In the genomic region with DNA sequence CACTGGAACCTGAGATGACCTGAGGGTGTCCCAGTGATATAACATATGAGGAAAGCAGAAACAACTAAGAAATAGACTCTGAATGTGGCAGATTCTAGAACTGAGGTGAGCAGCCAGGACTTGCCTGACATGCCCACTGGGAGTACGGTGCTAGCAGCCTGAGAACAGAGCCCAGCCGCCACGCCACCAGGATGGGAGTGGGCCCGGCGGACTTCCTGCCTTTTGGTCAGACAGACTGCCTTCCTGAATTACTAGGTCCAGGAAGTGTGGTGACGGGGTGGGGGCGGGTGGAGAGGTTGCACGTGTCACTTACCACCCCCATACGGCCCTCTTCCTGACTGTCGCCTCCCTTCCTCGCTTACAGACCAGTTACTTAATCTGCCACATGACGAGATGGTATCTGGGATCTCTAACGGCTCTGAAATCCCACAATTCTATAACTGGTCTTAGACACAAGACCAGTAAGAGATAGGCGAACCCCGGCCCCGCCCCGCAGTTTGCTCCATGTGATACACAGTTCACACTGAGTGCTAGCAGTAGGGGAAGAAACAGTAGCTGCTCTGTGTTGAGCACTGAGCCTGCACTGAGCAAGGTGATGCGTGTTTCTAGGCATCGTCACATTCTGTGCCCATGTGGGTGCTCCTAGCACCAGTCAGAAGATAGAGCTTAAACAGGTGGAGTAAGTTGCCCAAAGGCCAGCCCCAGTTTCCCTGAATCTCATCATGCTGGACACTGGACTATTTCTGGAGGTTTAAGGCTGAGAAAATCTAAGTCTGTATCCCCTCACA, we compare ENCODE assay signal across 1 cellular context.
TF ChIP-seq lines count a peak whose summit lies in the region.

No MANE protein-coding gene starts in this region.

TF ChIP-seq in K562, 482 proteins besides CTCF, POLR2A, EP300 and RAD21 (continued from another document):
- TF ChIP-seq, protein P1, sequence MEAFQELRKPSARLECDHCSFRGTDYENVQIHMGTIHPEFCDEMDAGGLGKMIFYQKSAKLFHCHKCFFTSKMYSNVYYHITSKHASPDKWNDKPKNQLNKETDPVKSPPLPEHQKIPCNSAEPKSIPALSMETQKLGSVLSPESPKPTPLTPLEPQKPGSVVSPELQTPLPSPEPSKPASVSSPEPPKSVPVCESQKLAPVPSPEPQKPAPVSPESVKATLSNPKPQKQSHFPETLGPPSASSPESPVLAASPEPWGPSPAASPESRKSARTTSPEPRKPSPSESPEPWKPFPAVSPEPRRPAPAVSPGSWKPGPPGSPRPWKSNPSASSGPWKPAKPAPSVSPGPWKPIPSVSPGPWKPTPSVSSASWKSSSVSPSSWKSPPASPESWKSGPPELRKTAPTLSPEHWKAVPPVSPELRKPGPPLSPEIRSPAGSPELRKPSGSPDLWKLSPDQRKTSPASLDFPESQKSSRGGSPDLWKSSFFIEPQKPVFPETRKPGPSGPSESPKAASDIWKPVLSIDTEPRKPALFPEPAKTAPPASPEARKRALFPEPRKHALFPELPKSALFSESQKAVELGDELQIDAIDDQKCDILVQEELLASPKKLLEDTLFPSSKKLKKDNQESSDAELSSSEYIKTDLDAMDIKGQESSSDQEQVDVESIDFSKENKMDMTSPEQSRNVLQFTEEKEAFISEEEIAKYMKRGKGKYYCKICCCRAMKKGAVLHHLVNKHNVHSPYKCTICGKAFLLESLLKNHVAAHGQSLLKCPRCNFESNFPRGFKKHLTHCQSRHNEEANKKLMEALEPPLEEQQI (IDR thresholded peaks at IDR 0.05), result peak; percentile 73; the same call in 1 of the 2 replicates
- TF ChIP-seq RBM15 (IDR thresholded peaks at IDR 0.05; ENCODE audit: insufficient read depth, low read length) (no peak), ZSCAN32 (CRISPR knock-in tag; IDR thresholded peaks at IDR 0.05) (no peak), ZNF76 (CRISPR knock-in tag; IDR thresholded peaks at IDR 0.05; ENCODE audit: borderline replicate concordance) (no peak), MCM5 (IDR thresholded peaks at IDR 0.05; ENCODE audit: low read depth) (no peak)
- TF ChIP-seq, protein P2, sequence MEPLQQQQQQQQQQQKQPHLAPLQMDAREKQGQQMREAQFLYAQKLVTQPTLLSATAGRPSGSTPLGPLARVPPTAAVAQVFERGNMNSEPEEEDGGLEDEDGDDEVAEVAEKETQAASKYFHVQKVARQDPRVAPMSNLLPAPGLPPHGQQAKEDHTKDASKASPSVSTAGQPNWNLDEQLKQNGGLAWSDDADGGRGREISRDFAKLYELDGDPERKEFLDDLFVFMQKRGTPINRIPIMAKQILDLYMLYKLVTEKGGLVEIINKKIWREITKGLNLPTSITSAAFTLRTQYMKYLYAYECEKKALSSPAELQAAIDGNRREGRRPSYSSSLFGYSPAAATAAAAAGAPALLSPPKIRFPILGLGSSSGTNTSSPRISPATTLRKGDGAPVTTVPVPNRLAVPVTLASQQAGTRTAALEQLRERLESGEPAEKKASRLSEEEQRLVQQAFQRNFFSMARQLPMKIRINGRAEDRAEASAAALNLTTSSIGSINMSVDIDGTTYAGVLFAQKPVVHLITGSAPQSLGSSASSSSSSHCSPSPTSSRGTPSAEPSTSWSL (CRISPR knock-in tag; IDR thresholded peaks at IDR 0.05; ENCODE audit: borderline replicate concordance), result no peak
- TF ChIP-seq, protein P3, sequence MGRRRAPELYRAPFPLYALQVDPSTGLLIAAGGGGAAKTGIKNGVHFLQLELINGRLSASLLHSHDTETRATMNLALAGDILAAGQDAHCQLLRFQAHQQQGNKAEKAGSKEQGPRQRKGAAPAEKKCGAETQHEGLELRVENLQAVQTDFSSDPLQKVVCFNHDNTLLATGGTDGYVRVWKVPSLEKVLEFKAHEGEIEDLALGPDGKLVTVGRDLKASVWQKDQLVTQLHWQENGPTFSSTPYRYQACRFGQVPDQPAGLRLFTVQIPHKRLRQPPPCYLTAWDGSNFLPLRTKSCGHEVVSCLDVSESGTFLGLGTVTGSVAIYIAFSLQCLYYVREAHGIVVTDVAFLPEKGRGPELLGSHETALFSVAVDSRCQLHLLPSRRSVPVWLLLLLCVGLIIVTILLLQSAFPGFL (CRISPR knock-in tag; IDR thresholded peaks at IDR 0.05), result no peak
- TF ChIP-seq, protein P4, sequence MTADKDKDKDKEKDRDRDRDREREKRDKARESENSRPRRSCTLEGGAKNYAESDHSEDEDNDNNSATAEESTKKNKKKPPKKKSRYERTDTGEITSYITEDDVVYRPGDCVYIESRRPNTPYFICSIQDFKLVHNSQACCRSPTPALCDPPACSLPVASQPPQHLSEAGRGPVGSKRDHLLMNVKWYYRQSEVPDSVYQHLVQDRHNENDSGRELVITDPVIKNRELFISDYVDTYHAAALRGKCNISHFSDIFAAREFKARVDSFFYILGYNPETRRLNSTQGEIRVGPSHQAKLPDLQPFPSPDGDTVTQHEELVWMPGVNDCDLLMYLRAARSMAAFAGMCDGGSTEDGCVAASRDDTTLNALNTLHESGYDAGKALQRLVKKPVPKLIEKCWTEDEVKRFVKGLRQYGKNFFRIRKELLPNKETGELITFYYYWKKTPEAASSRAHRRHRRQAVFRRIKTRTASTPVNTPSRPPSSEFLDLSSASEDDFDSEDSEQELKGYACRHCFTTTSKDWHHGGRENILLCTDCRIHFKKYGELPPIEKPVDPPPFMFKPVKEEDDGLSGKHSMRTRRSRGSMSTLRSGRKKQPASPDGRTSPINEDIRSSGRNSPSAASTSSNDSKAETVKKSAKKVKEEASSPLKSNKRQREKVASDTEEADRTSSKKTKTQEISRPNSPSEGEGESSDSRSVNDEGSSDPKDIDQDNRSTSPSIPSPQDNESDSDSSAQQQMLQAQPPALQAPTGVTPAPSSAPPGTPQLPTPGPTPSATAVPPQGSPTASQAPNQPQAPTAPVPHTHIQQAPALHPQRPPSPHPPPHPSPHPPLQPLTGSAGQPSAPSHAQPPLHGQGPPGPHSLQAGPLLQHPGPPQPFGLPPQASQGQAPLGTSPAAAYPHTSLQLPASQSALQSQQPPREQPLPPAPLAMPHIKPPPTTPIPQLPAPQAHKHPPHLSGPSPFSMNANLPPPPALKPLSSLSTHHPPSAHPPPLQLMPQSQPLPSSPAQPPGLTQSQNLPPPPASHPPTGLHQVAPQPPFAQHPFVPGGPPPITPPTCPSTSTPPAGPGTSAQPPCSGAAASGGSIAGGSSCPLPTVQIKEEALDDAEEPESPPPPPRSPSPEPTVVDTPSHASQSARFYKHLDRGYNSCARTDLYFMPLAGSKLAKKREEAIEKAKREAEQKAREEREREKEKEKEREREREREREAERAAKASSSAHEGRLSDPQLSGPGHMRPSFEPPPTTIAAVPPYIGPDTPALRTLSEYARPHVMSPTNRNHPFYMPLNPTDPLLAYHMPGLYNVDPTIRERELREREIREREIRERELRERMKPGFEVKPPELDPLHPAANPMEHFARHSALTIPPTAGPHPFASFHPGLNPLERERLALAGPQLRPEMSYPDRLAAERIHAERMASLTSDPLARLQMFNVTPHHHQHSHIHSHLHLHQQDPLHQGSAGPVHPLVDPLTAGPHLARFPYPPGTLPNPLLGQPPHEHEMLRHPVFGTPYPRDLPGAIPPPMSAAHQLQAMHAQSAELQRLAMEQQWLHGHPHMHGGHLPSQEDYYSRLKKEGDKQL (CRISPR knock-in tag; IDR thresholded peaks at IDR 0.05; ENCODE audit: borderline replicate concordance), result no peak
